9 cellular contexts compared by ENCODE assay signal in genomic region chr17:18093616-18094408, GRCh38. TPM values are rescaled to one million over a fixed set of nuclear protein-coding genes. Genes with fewer than 3 reads are reported as not detected.
DNase-seq lines count a peak whose midpoint lies in the region; ATAC-seq, FAIRE-seq and TF ChIP-seq lines count a peak whose summit lies in the region.
"Had no signal": no experiment of that assay in that cellular context is flagged by ENCODE, and none has a peak within 500 bp of the region (broad histone marks: within the 10 kb centered on the region; RNA-seq: fewer than 3 reads in every experiment).

No MANE protein-coding gene starts in this region.

- no peak overlapping the region for H3K9ac ChIP-seq in K562 (ENCODE audit: insufficient read depth in 1 of 2, low read depth in 2 of 2, low read length in 2 of 2)

- H3K36me3 ChIP-seq in MG63 (peaks cover 8% of the 10 kb centered on the region; the same call in 1 of the 2 replicates), K562 (ENCODE audit: control insufficient read depth, insufficient read depth, low read length) (peaks cover 67% of the 10 kb centered on the region; the same call in 2 of the 3 replicates), right lobe of liver (peaks cover 0 to 34% (median 9%) of the 10 kb centered on the region in 4 donors)

- ATAC-seq in K562, result peak; percentile 90
- peak; percentile 41 to 80 (median 66) for ATAC-seq in right lobe of liver
- no peak for ATAC-seq in GM21528 (IDR thresholded peaks at IDR 0.05; ENCODE audit: low FRiP score, unreplicated experiment)
- ATAC-seq in GM21619 (IDR thresholded peaks at IDR 0.05; ENCODE audit: unreplicated experiment), result no peak

- BruUV-seq in K562 (replicated peaks; lab: Mats Ljungman, UMichigan), result no TSS peak

- no peak overlapping the region for H3K4me3 ChIP-seq in MG63
- H3K4me3 ChIP-seq in K562, result no peak overlapping the region
- H3K4me3 ChIP-seq in right lobe of liver, result no peak overlapping the region

- H3K79me2 ChIP-seq in K562 (ENCODE audit: control insufficient read depth, insufficient read depth, low read length), result peaks cover 13% of the 10 kb centered on the region

- no peaks in the 10 kb centered on the region for H3K27me3 ChIP-seq in MG63
- no peaks in the 10 kb centered on the region for H3K27me3 ChIP-seq in K562 (ENCODE audit: control insufficient read depth in 2 of 2, insufficient read depth in 2 of 2, low read length in 2 of 2)
- no peaks in the 10 kb centered on the region for H3K27me3 ChIP-seq in right lobe of liver
- H3K27me3 ChIP-seq: neutrophil had no signal

- no peaks in the 10 kb centered on the region for H4K20me1 ChIP-seq in K562 (replicated peaks; ENCODE audit: control insufficient read depth, insufficient read depth, low read length)

- peaks cover 0 to 1% of the 10 kb centered on the region in 2 experiments; a peak in 3 of 5 replicates for H3K4me1 ChIP-seq in K562 (replicated peaks in 1 of 2; ENCODE audit: control insufficient read depth in 2 of 2, insufficient read depth in 2 of 2, low read length in 2 of 2)
- H3K4me1 ChIP-seq in right lobe of liver, result peaks cover 0 to 2% (median 0%) of the 10 kb centered on the region in 4 donors

- peak; percentile 5 for DNase-seq in NCI-H345 (lab: John Stamatoyannopoulos, UW)
- DNase-seq in NCI-H345 treated with DMSO at 0.1 percent for 48 hours (lab: John Stamatoyannopoulos, UW; ENCODE audit: unreplicated experiment), result no peak
- peak; percentile 52 for DNase-seq in MG63
- DNase-seq in K562 (ENCODE audit: extremely low read depth in 1 of 4, low spot score in 3 of 4), result peak in 3 of 4 experiments; percentile 37 to 66 (median 43)
- DNase-seq in right lobe of liver, result peak in 1 of 3 donors; percentile 73
- no peak for DNase-seq in kidney glomerular epithelial cell (lab: John Stamatoyannopoulos, UW)

- in situ Hi-C loops in K562 (cut with MboI), result no loop called here

- no peaks in the 10 kb centered on the region for H3K9me3 ChIP-seq in MG63
- no peaks in the 10 kb centered on the region for H3K9me3 ChIP-seq in K562 (replicated peaks; ENCODE audit: control insufficient read depth, insufficient read depth, low read depth, low read length)
- no peaks in the 10 kb centered on the region for H3K9me3 ChIP-seq in right lobe of liver
- H3K9me3 ChIP-seq: neutrophil had no signal

- no peak overlapping the region for H2AFZ ChIP-seq in K562 (ENCODE audit: low read depth, low read length)

- TF ChIP-seq POLR2A in K562 (conservative IDR thresholded peaks at IDR 0.05), result no peak
- TF ChIP-seq POLR2A in right lobe of liver (IDR thresholded peaks at IDR 0.05), result no peak

- TF ChIP-seq EP300 in K562 (IDR thresholded peaks at IDR 0.05; ENCODE audit: low read length), result no peak

- no peak overlapping the region for H3K4me2 ChIP-seq in K562 (ENCODE audit: insufficient read depth, low read length)

- intact Hi-C loops in K562 (cut with micrococcal nuclease), result no loop called here
- intact Hi-C loops in right lobe of liver (cut with DNase I), result no loop called here

- peak; percentile 70 for FAIRE-seq in K562 (lab: Jason Lieb, UNC)

- CTCF ChIA-PET in K562 (lab: Yijun Ruan, JAX; ENCODE audit: low intra/inter-chr PET ratio), result no interaction called here

- H3K9me1 ChIP-seq in K562 (ENCODE audit: control insufficient read depth, insufficient read depth, low read length), result no peaks in the 10 kb centered on the region

- TF ChIP-seq CTCF in K562 (IDR thresholded peaks at IDR 0.05 in 2 of 3, conservative IDR thresholded peaks at IDR 0.05 in 1 of 3; ENCODE audit: insufficient read depth in 2 of 3, low read depth in 1 of 3, low read length in 3 of 3), result peak; percentile 41 to 54 (median 51)
- TF ChIP-seq CTCF in right lobe of liver (IDR thresholded peaks at IDR 0.05), result peak in 3 of 4 donors; percentile 29 to 46 (median 46)

- WGBS in K562 (ENCODE audit: insufficient coverage, low coverage, missing lambda C conversion rate), result 66% methylated on average over 14 of the region's 15 CpGs
- WGBS in right lobe of liver (ENCODE audit: insufficient coverage, low coverage, low lambda C conversion rate, missing lambda C conversion rate), result 69% methylated on average over 5 of the region's 15 CpGs

- POLR2A ChIA-PET in K562 (lab: Yijun Ruan, JAX), result interaction anchor here (0.6 kb wide), 1 partner anchor 195 kb away, joined by 3 read pairs; no protein-coding TSS in a partner anchor

- H3K27ac ChIP-seq in K562 (ENCODE audit: extremely low read depth, low read depth, low read length) (no peak overlapping the region), right lobe of liver (no peak overlapping the region)
- H3K27ac ChIP-seq: neutrophil had no signal

- no peak for TF ChIP-seq RAD21 in K562 (CRISPR knock-in tag; conservative IDR thresholded peaks at IDR 0.05 in 1 of 2, IDR thresholded peaks at IDR 0.05 in 1 of 2)

RNA-seq across cellular contexts. Expression of gene DRG2, which starts 6.1 kb away (rescaled TPM):
- total RNA-seq in MG63 (2014; rRNA removed; shearing (Covaris generic); ENCODE audit: low replicate concordance), result 28.4 and 41.5 TPM in 2 replicates
- 53.7 and 130 TPM in 2 replicates for total RNA-seq in K562 (2011; cell fraction: chromatin; rRNA removed; ENCODE audit: low replicate concordance)
- 88.3 and 90.6 TPM in 2 replicates for total RNA-seq in K562 (2011; cell fraction: nucleolus; rRNA removed)
- 71.2 and 72.4 TPM in 2 replicates for total RNA-seq in K562 (2011; cell fraction: nucleoplasm; rRNA removed)
- total RNA-seq in K562 (2014; rRNA removed) (30.5 and 43.1 TPM in 2 replicates), K562 (2014; rRNA removed; fragmentation: Illumina TruSeq; extraction: Trizol) (18.0 and 19.3 TPM in 2 replicates), K562 (2015; rRNA removed; fragmentation: Illumina TruSeq; extraction: Trizol) (29.1 and 30.2 TPM in 2 replicates), K562 (2021) (36.7 and 37.9 TPM in 2 replicates), right lobe of liver (10 to 100 TPM; 10.4 to 28.8 (median 17.3) TPM)
- polyA plus RNA-seq in K562 (2011; rRNA removed) (19.0 and 25.2 TPM in 2 replicates), K562 (2014; fragmentation: Illumina TruSeq; extraction: Trizol) (29.7 and 34.7 TPM in 2 replicates), K562 (2014; fragmentation: Nextera tagmentation; extraction: Ambion mirVana) (10 to 100 TPM in 1 of 2 experiments, 1 to 10 TPM in 1; 6.6 to 16.4 TPM), K562 (2014; rRNA removed) (26.1 and 27.5 TPM in 2 replicates)
- polyA plus RNA-seq in K562 (2011; cell fraction: cytosol; rRNA removed), result 21.7 and 32.1 TPM in 2 replicates
- 65.6 and 92.4 TPM in 2 replicates for polyA plus RNA-seq in K562 (2011; cell fraction: nucleus; rRNA removed)
- polyA plus RNA-seq in K562 (2012), result 24.0 and 30.6 TPM in 2 replicates
- 21.8 and 30.6 TPM in 2 replicates for polyA minus RNA-seq in K562 (2011; rRNA and poly(A)+ RNA removed)
- 21.8 and 23.7 TPM in 2 replicates for polyA minus RNA-seq in K562 (2011; cell fraction: cytosol; rRNA and poly(A)+ RNA removed)
- 34.2 and 38.4 TPM in 2 replicates for polyA minus RNA-seq in K562 (2011; cell fraction: nucleus; rRNA and poly(A)+ RNA removed)

RNA-seq across cellular contexts. Expression of gene MYO15A, which starts 14.7 kb away (rescaled TPM):
- total RNA-seq in MG63 (2014; rRNA removed; shearing (Covaris generic); ENCODE audit: low replicate concordance), result not detected in 2 replicates
- total RNA-seq in K562 (2011; cell fraction: chromatin; rRNA removed; ENCODE audit: low replicate concordance), result 2.5 and 4.5 TPM in 2 replicates
- 3.2 TPM in 2 replicates for total RNA-seq in K562 (2011; cell fraction: nucleolus; rRNA removed)
- total RNA-seq in K562 (2011; cell fraction: nucleoplasm; rRNA removed), result 1.9 and 2.8 TPM in 2 replicates
- 0.04 and 0.05 TPM in 2 replicates for total RNA-seq in K562 (2014; rRNA removed)
- 0.10 and 0.11 TPM in 2 replicates for total RNA-seq in K562 (2014; rRNA removed; fragmentation: Illumina TruSeq; extraction: Trizol)
- total RNA-seq in K562 (2015; rRNA removed; fragmentation: Illumina TruSeq; extraction: Trizol), result 0.07 TPM in 1 of 2 replicates, not detected in the other
- total RNA-seq in K562 (2021), result 0.18 and 0.47 TPM in 2 replicates
- polyA plus RNA-seq in K562 (2011; rRNA removed), result 0.88 and 1.1 TPM in 2 replicates
- polyA plus RNA-seq in K562 (2011; cell fraction: cytosol; rRNA removed), result 0.91 and 1.2 TPM in 2 replicates
- polyA plus RNA-seq in K562 (2011; cell fraction: nucleus; rRNA removed), result 4.6 and 6.4 TPM in 2 replicates
- 0.36 and 0.96 TPM in 2 replicates for polyA plus RNA-seq in K562 (2012)
- polyA plus RNA-seq in K562 (2014; fragmentation: Illumina TruSeq; extraction: Trizol), result 0.39 and 0.40 TPM in 2 replicates
- polyA plus RNA-seq in K562 (2014; fragmentation: Nextera tagmentation; extraction: Ambion mirVana), result under 1 TPM in 1 of 2 experiments, not detected in 1; 0.11 TPM
- 0.19 and 1.1 TPM in 2 replicates for polyA plus RNA-seq in K562 (2014; rRNA removed)
- 0.27 and 0.32 TPM in 2 replicates for polyA minus RNA-seq in K562 (2011; rRNA and poly(A)+ RNA removed)
- polyA minus RNA-seq in K562 (2011; cell fraction: cytosol; rRNA and poly(A)+ RNA removed), result 0.46 and 0.67 TPM in 2 replicates
- 0.89 and 1.2 TPM in 2 replicates for polyA minus RNA-seq in K562 (2011; cell fraction: nucleus; rRNA and poly(A)+ RNA removed)
- total RNA-seq in right lobe of liver, result 1 to 10 TPM in 4 of 6 experiments, under 1 TPM in 2; 0.19 to 6.2 (median 1.5) TPM

RNA-seq across cellular contexts. Expression of gene GID4, which starts 54.6 kb away (rescaled TPM):
- total RNA-seq in MG63 (2014; rRNA removed; shearing (Covaris generic); ENCODE audit: low replicate concordance), result 3.2 and 4.2 TPM in 2 replicates
- 6.8 and 7.2 TPM in 2 replicates for total RNA-seq in K562 (2011; cell fraction: chromatin; rRNA removed; ENCODE audit: low replicate concordance)
- 5.8 and 6.8 TPM in 2 replicates for total RNA-seq in K562 (2011; cell fraction: nucleolus; rRNA removed)
- 9.2 and 13.9 TPM in 2 replicates for total RNA-seq in K562 (2011; cell fraction: nucleoplasm; rRNA removed)
- 2.8 and 2.9 TPM in 2 replicates for total RNA-seq in K562 (2014; rRNA removed)
- 3.7 and 4.1 TPM in 2 replicates for total RNA-seq in K562 (2014; rRNA removed; fragmentation: Illumina TruSeq; extraction: Trizol)
- 3.3 TPM in 2 replicates for total RNA-seq in K562 (2015; rRNA removed; fragmentation: Illumina TruSeq; extraction: Trizol)
- total RNA-seq in K562 (2021), result 4.8 and 6.4 TPM in 2 replicates
- 5.9 and 6.6 TPM in 2 replicates for polyA plus RNA-seq in K562 (2011; rRNA removed)
- polyA plus RNA-seq in K562 (2011; cell fraction: cytosol; rRNA removed), result 3.1 and 5.5 TPM in 2 replicates
- polyA plus RNA-seq in K562 (2011; cell fraction: nucleus; rRNA removed), result 5.2 and 6.2 TPM in 2 replicates
- 5.2 and 6.2 TPM in 2 replicates for polyA plus RNA-seq in K562 (2012)
- 5.9 TPM in 2 replicates for polyA plus RNA-seq in K562 (2014; fragmentation: Illumina TruSeq; extraction: Trizol)
- polyA plus RNA-seq in K562 (2014; fragmentation: Nextera tagmentation; extraction: Ambion mirVana), result 1 to 10 TPM; 1.2 to 1.3 TPM
- polyA plus RNA-seq in K562 (2014; rRNA removed), result 3.3 and 4.2 TPM in 2 replicates
- 7.7 and 11.4 TPM in 2 replicates for polyA minus RNA-seq in K562 (2011; rRNA and poly(A)+ RNA removed)
- 4.1 and 5.4 TPM in 2 replicates for polyA minus RNA-seq in K562 (2011; cell fraction: cytosol; rRNA and poly(A)+ RNA removed)
- polyA minus RNA-seq in K562 (2011; cell fraction: nucleus; rRNA and poly(A)+ RNA removed), result 2.7 TPM in 2 replicates
- 1 to 10 TPM; 4.8 to 6.1 (median 5.3) TPM for total RNA-seq in right lobe of liver

RNA-seq across cellular contexts. Expression of gene ATPAF2, which starts 54.8 kb away (rescaled TPM):
- 12.5 and 39.0 TPM in 2 replicates for total RNA-seq in MG63 (2014; rRNA removed; shearing (Covaris generic); ENCODE audit: low replicate concordance)
- total RNA-seq in K562 (2011; cell fraction: chromatin; rRNA removed; ENCODE audit: low replicate concordance), result 34.0 and 74.5 TPM in 2 replicates
- total RNA-seq in K562 (2011; cell fraction: nucleolus; rRNA removed), result 53.3 and 57.9 TPM in 2 replicates
- 40.1 and 41.6 TPM in 2 replicates for total RNA-seq in K562 (2011; cell fraction: nucleoplasm; rRNA removed)
- total RNA-seq in K562 (2014; rRNA removed) (11.3 and 19.6 TPM in 2 replicates), K562 (2014; rRNA removed; fragmentation: Illumina TruSeq; extraction: Trizol) (9.4 and 11.4 TPM in 2 replicates), K562 (2015; rRNA removed; fragmentation: Illumina TruSeq; extraction: Trizol) (11.3 and 12.4 TPM in 2 replicates), K562 (2021) (19.2 and 22.5 TPM in 2 replicates), right lobe of liver (10 to 100 TPM; 17.2 to 21.0 (median 19.2) TPM)
- polyA plus RNA-seq in K562 (2011; rRNA removed) (10.5 and 12.2 TPM in 2 replicates), K562 (2014; fragmentation: Illumina TruSeq; extraction: Trizol) (15.0 and 17.4 TPM in 2 replicates), K562 (2014; fragmentation: Nextera tagmentation; extraction: Ambion mirVana) (1 to 10 TPM; 2.1 to 6.4 TPM), K562 (2014; rRNA removed) (11.3 and 16.2 TPM in 2 replicates)
- polyA plus RNA-seq in K562 (2011; cell fraction: cytosol; rRNA removed), result 8.8 and 13.7 TPM in 2 replicates
- 37.0 and 44.6 TPM in 2 replicates for polyA plus RNA-seq in K562 (2011; cell fraction: nucleus; rRNA removed)
- polyA plus RNA-seq in K562 (2012), result 12.7 and 14.7 TPM in 2 replicates
- polyA minus RNA-seq in K562 (2011; rRNA and poly(A)+ RNA removed), result 10.4 and 17.1 TPM in 2 replicates
- polyA minus RNA-seq in K562 (2011; cell fraction: cytosol; rRNA and poly(A)+ RNA removed), result 6.6 and 9.9 TPM in 2 replicates
- 10.0 and 10.9 TPM in 2 replicates for polyA minus RNA-seq in K562 (2011; cell fraction: nucleus; rRNA and poly(A)+ RNA removed)

Comparison
In these comparisons a context has a peak if more than half of its experiments do, and no peak if none do; other contexts are left out.
1. DNase-seq: peak in NCI-H345 (single experiment), MG63 (single experiment) and K562 (3 of 4); none in NCI-H345 treated with DMSO at 0.1 percent for 48 hours (single experiment) and kidney glomerular epithelial cell (single experiment).
2. ATAC-seq: peak in K562 (single experiment) and right lobe of liver (4 of 4); none in GM21528 (single experiment) and GM21619 (single experiment).